1 cellular context compared by ENCODE assay signal in genomic region chr20:23350007-23350854, GRCh38.
TF ChIP-seq lines count a peak whose summit lies in the region.

Gene NXT1 (plus strand): TSS chr20:23350791. CDS start chr20:23354042, 3,251 bp downstream.

TF ChIP-seq in HepG2, 621 proteins besides CTCF, POLR2A, EP300 and RAD21 (continued from another document and continues in another):
- TF ChIP-seq CBX1 (IDR thresholded peaks at IDR 0.05; ENCODE audit: low read depth) (peak; percentile 67), ZNF780A (CRISPR knock-in tag; IDR thresholded peaks at IDR 0.05) (0 out of 2 replicates have a peak, but pooled peaks have one; percentile 64), LCORL (IDR thresholded peaks at IDR 0.05) (no peak), LCORL (CRISPR knock-in tag; IDR thresholded peaks at IDR 0.05) (peak; percentile 80), TSC22D2 (CRISPR knock-in tag; IDR thresholded peaks at IDR 0.05; ENCODE audit: borderline replicate concordance) (peak; percentile 97), MAF1 (CRISPR knock-in tag; IDR thresholded peaks at IDR 0.05; ENCODE audit: borderline replicate concordance) (no peak; the same call in 1 of the 2 replicates), STAT5B (CRISPR knock-in tag; IDR thresholded peaks at IDR 0.05) (0 out of 2 replicates have a peak, but pooled peaks have one; percentile 50), ZNF343 (CRISPR knock-in tag; IDR thresholded peaks at IDR 0.05) (no peak), LBX2 (CRISPR knock-in tag; IDR thresholded peaks at IDR 0.05; ENCODE audit: borderline replicate concordance) (peak; percentile 63; the same call in 1 of the 2 replicates), ZNF572 (CRISPR knock-in tag; IDR thresholded peaks at IDR 0.05) (0 out of 2 replicates have a peak, but pooled peaks have one; percentile 27), ZNF740 (CRISPR knock-in tag; IDR thresholded peaks at IDR 0.05) (no peak; the same call in 1 of the 2 replicates), ZNF768 (CRISPR knock-in tag; IDR thresholded peaks at IDR 0.05) (peak; percentile 89), ZNF230 (CRISPR knock-in tag; IDR thresholded peaks at IDR 0.05) (no peak; the same call in 1 of the 2 replicates), SOX13 (IDR thresholded peaks at IDR 0.05) (0 out of 2 replicates have a peak, but pooled peaks have one; percentile 10), SOX13 (CRISPR knock-in tag; conservative IDR thresholded peaks at IDR 0.05 in 1 of 2, IDR thresholded peaks at IDR 0.05 in 1 of 2) (peak; percentile 32 to 45; a peak in 2 of 4 replicates), HNF4G (IDR thresholded peaks at IDR 0.05; ENCODE audit: borderline replicate concordance, low read depth, low read length) (no peak), HNF4G (CRISPR knock-in tag; IDR thresholded peaks at IDR 0.05; ENCODE audit: borderline replicate concordance, low read depth) (0 out of 2 replicates have a peak, but pooled peaks have one; percentile 14), SMARCE1 (IDR thresholded peaks at IDR 0.05; ENCODE audit: borderline replicate concordance) (no peak), ZNF256 (CRISPR knock-in tag; conservative IDR thresholded peaks at IDR 0.05) (peak; percentile 54; the same call in 1 of the 2 replicates), NBN (conservative IDR thresholded peaks at IDR 0.05) (no peak), FOXM1 (CRISPR knock-in tag; IDR thresholded peaks at IDR 0.05) (0 out of 2 replicates have a peak, but pooled peaks have one; percentile 26), ZNF737 (CRISPR knock-in tag; IDR thresholded peaks at IDR 0.05; ENCODE audit: borderline replicate concordance) (peak; percentile 98), MNT (IDR thresholded peaks at IDR 0.05) (peak; percentile 8), ZNF33B (CRISPR knock-in tag; IDR thresholded peaks at IDR 0.05) (peak; percentile 58), DPF2 (CRISPR knock-in tag; IDR thresholded peaks at IDR 0.05; ENCODE audit: borderline replicate concordance, low read depth) (no peak), MYC (CRISPR knock-in tag; IDR thresholded peaks at IDR 0.05; ENCODE audit: borderline replicate concordance) (peak; percentile 93), SP4 (CRISPR knock-in tag; IDR thresholded peaks at IDR 0.05) (peak; percentile 100), THRA (CRISPR knock-in tag; IDR thresholded peaks at IDR 0.05; ENCODE audit: borderline replicate concordance) (no peak), HOXA7 (CRISPR knock-in tag; IDR thresholded peaks at IDR 0.05) (no peak; the same call in 1 of the 2 replicates), BCL6 (CRISPR knock-in tag; IDR thresholded peaks at IDR 0.05) (peak; percentile 60; the same call in 1 of the 2 replicates), TIGD3 (CRISPR knock-in tag; IDR thresholded peaks at IDR 0.05; ENCODE audit: borderline replicate concordance) (peak; percentile 91; the same call in 1 of the 2 replicates), JUND (CRISPR knock-in tag; IDR thresholded peaks at IDR 0.05) (peak; percentile 63), CEBPB (IDR thresholded peaks at IDR 0.05; ENCODE audit: borderline replicate concordance, low read depth, low read length) (no peak), CBX5 (CRISPR knock-in tag; IDR thresholded peaks at IDR 0.05; ENCODE audit: borderline replicate concordance) (peak; percentile 93; the same call in 1 of the 2 replicates), ISX (CRISPR knock-in tag; conservative IDR thresholded peaks at IDR 0.05) (no peak; the same call in 1 of the 2 replicates), ZNF30 (CRISPR knock-in tag; IDR thresholded peaks at IDR 0.05) (peak; percentile 92; the same call in 1 of the 2 replicates), FOSL1 (CRISPR knock-in tag; IDR thresholded peaks at IDR 0.05; ENCODE audit: borderline replicate concordance) (no peak), ZNF232 (CRISPR knock-in tag; IDR thresholded peaks at IDR 0.05; ENCODE audit: borderline replicate concordance) (peak; percentile 84), ZFX (CRISPR knock-in tag; IDR thresholded peaks at IDR 0.05; ENCODE audit: low read depth) (peak; percentile 98), PRDM4 (CRISPR knock-in tag; IDR thresholded peaks at IDR 0.05; ENCODE audit: borderline replicate concordance) (no peak), ZNF34 (CRISPR knock-in tag; IDR thresholded peaks at IDR 0.05; ENCODE audit: borderline replicate concordance) (no peak; the same call in 1 of the 2 replicates), E2F1 (CRISPR knock-in tag; IDR thresholded peaks at IDR 0.05) (peak; percentile 97), ZNF672 (CRISPR knock-in tag; IDR thresholded peaks at IDR 0.05) (no peak), ATF7 (IDR thresholded peaks at IDR 0.05) (no peak), ATF7 (CRISPR knock-in tag; IDR thresholded peaks at IDR 0.05) (no peak), ZNF724P (CRISPR knock-in tag; IDR thresholded peaks at IDR 0.05; ENCODE audit: borderline replicate concordance) (no peak; the same call in 1 of the 2 replicates), ZBED4 (CRISPR knock-in tag; IDR thresholded peaks at IDR 0.05; ENCODE audit: borderline replicate concordance) (peak; percentile 98), SP2 (CRISPR knock-in tag; IDR thresholded peaks at IDR 0.05) (peak; percentile 97), MAFF (IDR thresholded peaks at IDR 0.05; ENCODE audit: low read depth, low read length) (no peak), ARID5B (CRISPR knock-in tag; IDR thresholded peaks at IDR 0.05) (no peak; the same call in 1 of the 2 replicates), ZNF251 (CRISPR knock-in tag; IDR thresholded peaks at IDR 0.05) (0 out of 2 replicates have a peak, but pooled peaks have one; percentile 77), ATM (IDR thresholded peaks at IDR 0.05; ENCODE audit: borderline replicate concordance) (no peak), GATAD2A (CRISPR knock-in tag; IDR thresholded peaks at IDR 0.05) (peak; percentile 71)
